ENCODE assay signal across 9 cellular contexts in the genomic region with DNA sequence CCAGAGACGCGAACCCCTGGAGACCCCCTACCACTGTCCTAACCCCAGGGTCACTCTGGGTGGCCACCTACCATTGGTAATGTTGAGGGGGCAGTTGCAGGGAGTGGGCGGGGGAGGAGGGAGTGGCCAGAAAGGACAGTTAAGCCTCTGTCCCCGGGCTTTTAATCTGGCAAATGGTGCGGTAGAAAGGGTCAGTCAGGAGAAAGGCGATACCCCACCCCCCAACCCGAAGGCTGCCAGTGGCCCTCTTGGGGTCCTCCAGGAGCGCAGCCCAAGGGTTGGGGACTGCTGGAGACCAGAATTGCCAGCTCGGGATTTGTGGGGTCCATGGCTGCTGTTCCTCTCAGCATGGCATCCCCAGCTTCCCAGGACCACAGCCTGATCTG. TPM values are rescaled to one million over a fixed set of nuclear protein-coding genes. Genes with fewer than 3 reads are reported as not detected.
A peak's percentile ranks its signal among the peaks of the same experiment; 100 is the strongest.
DNase-seq lines count a peak whose midpoint lies in the region; ATAC-seq and TF ChIP-seq lines count a peak whose summit lies in the region.
"Had no signal": no experiment of that assay in that cellular context is flagged by ENCODE, and none has a peak within 500 bp of the region (broad histone marks: within the 10 kb centered on the region; RNA-seq: fewer than 3 reads in every experiment).

No MANE protein-coding gene starts in this region.

- no peaks in the 10 kb centered on the region for H3K9me3 Mint-ChIP-seq in activated naive CD4-positive, alpha-beta T cell treated with anti-CD3 and anti-CD28 coated beads, Interleukin-2, amount 50 U/mL, for 24 hours
- H3K9me3 Mint-ChIP-seq in natural killer cell = no peaks in the 10 kb centered on the region

- no peak overlapping the region for H3K27ac ChIP-seq in urinary bladder (ENCODE audit: low read depth)

- intact Hi-C loops in natural killer cell (cut with micrococcal nuclease) = no loop called here

- peak overlapping the region; percentile 43 for H3K27ac Mint-ChIP-seq in activated naive CD4-positive, alpha-beta T cell treated with anti-CD3 and anti-CD28 coated beads, Interleukin-2, amount 50 U/mL, for 24 hours
- no peak overlapping the region for H3K27ac Mint-ChIP-seq in natural killer cell

- peaks cover 24% of the 10 kb centered on the region for H3K27me3 Mint-ChIP-seq in activated naive CD4-positive, alpha-beta T cell treated with anti-CD3 and anti-CD28 coated beads, Interleukin-2, amount 50 U/mL, for 24 hours
- H3K27me3 Mint-ChIP-seq in natural killer cell (ENCODE audit: low read depth in 2 of 2) = peaks cover 30 to 39% of the 10 kb centered on the region in 2 donors

- no peak for ATAC-seq in natural killer cell

- H3K36me3 Mint-ChIP-seq in activated naive CD4-positive, alpha-beta T cell treated with anti-CD3 and anti-CD28 coated beads, Interleukin-2, amount 50 U/mL, for 24 hours = no peaks in the 10 kb centered on the region
- H3K36me3 Mint-ChIP-seq in natural killer cell = no peaks in the 10 kb centered on the region

- TF ChIP-seq CTCF in epithelial cell of proximal tubule (conservative IDR thresholded peaks at IDR 0.05; ENCODE audit: low read depth, low read length) (no peak), natural killer cell (IDR thresholded peaks at IDR 0.05) (no peak)

- no peak for DNase-seq in activated naive CD4-positive, alpha-beta T cell treated with anti-CD3 and anti-CD28 coated beads, Interleukin-2, amount 50 U/mL, for 16 hours
- no peak for DNase-seq in epithelial cell of proximal tubule (ENCODE audit: low read depth)
- DNase-seq in natural killer cell = no peak
- DNase-seq in dedifferentiated amniotic fluid mesenchymal stem cell (ENCODE audit: extremely low spot score) = no peak
- no peak for DNase-seq in AG08395 (ENCODE audit: low spot score)
- no peak for DNase-seq in activated CD4-positive, alpha-beta T cell treated with anti-CD3 and anti-CD28 coated beads for 1 hour

- H3K4me3 Mint-ChIP-seq in activated naive CD4-positive, alpha-beta T cell treated with anti-CD3 and anti-CD28 coated beads, Interleukin-2, amount 50 U/mL, for 24 hours = peak overlapping the region; percentile 30
- peak overlapping the region; percentile 74 for H3K4me3 Mint-ChIP-seq in natural killer cell

- peaks cover 8% of the 10 kb centered on the region for H3K4me1 Mint-ChIP-seq in activated naive CD4-positive, alpha-beta T cell treated with anti-CD3 and anti-CD28 coated beads, Interleukin-2, amount 50 U/mL, for 24 hours
- H3K4me1 Mint-ChIP-seq in natural killer cell = peaks cover 4 to 11% of the 10 kb centered on the region in 2 donors

- H3K4me1 ChIP-seq in urinary bladder (ENCODE audit: insufficient read depth) = no peaks in the 10 kb centered on the region

- H3K4me3 ChIP-seq in epithelial cell of proximal tubule (ENCODE audit: low read depth, low read length) (peak overlapping the region; percentile 69), urinary bladder (ENCODE audit: low read depth, low read length) (peak overlapping the region; percentile 23)

- WGBS in urinary bladder = 38% methylated on average over 9 of the region's 9 CpGs

- H3K36me3 ChIP-seq in urinary bladder (ENCODE audit: insufficient read depth) = no peaks in the 10 kb centered on the region

RNA-seq across cellular contexts. Expression of a gene that starts 0.7 kb away (rescaled TPM):
- total RNA-seq in epithelial cell of proximal tubule (1.1 and 5.4 TPM in 2 replicates), natural killer cell (1 to 10 TPM in 1 of 3 donors, under 1 TPM in 2; 0.27 to 1.0 (median 0.90) TPM), urinary bladder (2.3 TPM)
- polyA plus RNA-seq in urinary bladder = 1.8 TPM
- total RNA-seq: T-helper 1 cell treated with Interleukin-12 subunit alpha and Interleukin-12 subunit beta and Interleukin-4 antibody, amounts not matched to agents 30 ng/mL and 1 ng/mL, for 36 hours had no signal

RNA-seq across cellular contexts. Expression of a gene that starts 53.3 kb away (rescaled TPM):
- 3.7 and 4.0 TPM in 2 replicates for total RNA-seq in epithelial cell of proximal tubule
- under 1 TPM in 2 of 3 donors, not detected in 1; 0.24 to 0.40 TPM for total RNA-seq in natural killer cell
- total RNA-seq in urinary bladder = 0.90 TPM
- polyA plus RNA-seq in urinary bladder = 2.6 TPM
- total RNA-seq: T-helper 1 cell treated with Interleukin-12 subunit alpha and Interleukin-12 subunit beta and Interleukin-4 antibody, amounts not matched to agents 30 ng/mL and 1 ng/mL, for 36 hours had no signal
